Comparison of ENCODE assay signal across 8 cellular contexts in the genomic region with DNA sequence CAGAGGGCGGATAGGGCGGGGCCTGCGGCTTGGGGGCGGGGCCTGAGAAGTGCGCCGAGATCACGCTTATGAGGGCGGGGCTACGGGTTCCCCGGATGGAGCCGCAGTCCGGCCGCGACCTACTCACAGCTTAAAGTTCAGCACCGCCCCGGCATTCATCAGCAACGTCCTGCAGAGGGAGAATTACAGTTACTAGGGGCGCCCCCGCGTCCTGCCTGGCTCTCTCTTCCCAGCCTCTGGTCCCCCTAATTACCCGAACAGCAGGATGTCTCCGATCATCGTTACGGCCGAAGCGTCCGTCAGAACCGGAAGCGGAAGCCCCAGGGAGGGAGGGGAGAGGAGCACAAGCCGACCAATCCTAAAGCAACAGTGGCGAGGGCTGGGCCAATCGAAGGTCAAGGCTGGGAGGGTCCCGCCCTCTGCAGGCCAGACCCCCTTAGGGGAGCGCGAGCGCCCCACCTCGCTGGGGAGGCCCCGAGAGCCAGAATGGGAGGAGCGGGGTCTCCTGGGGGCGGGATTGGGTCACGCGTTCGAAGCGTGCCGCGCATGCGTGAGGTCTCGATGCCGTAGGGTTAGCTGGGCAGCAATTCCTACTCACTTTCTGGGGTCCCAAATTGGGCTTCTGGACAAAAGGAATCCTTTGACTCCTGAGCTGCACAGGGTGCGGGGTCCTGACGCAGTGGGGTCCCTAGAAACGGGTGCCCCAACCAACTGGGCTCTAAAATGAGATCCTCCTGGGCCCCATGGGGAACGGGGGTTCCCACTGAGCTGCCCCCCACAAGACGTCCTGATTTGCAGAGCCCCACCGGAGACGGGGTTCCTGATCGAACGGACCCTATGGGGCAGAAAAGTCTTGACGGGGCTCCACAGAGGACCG.
DNase-seq lines count a peak whose midpoint lies in the region; ATAC-seq, FAIRE-seq and TF ChIP-seq lines count a peak whose summit lies in the region.

Gene SMIM7, minus strand, starts transcription at position 313 of the 877 bp plus-strand sequence. Its CDS starts 34 bp downstream, at position 279.

- H3F3A ChIP-seq in MM.1S (ENCODE audit: insufficient read depth, low read length), result peaks cover 18% of the 10 kb centered on the region

- H4K20me1 ChIP-seq in MM.1S (ENCODE audit: insufficient read depth, low read length), result peaks cover 14% of the 10 kb centered on the region; the same call in 1 of the 2 replicates

- H3K9me2 ChIP-seq in MM.1S (replicated peaks; ENCODE audit: insufficient read depth, low read length), result no peaks in the 10 kb centered on the region

- peaks cover 28% of the 10 kb centered on the region for H3K36me3 Mint-ChIP-seq in nephron progenitor cell (ENCODE audit: low read depth)

- peak; percentile 97 for FAIRE-seq in G401.6 (lab: Jason Lieb, UNC)

- ATAC-seq in stimulated activated naive CD8-positive, alpha-beta T cell treated with anti-CD3 and anti-CD28 coated beads, Interleukin-15, amount 100 ng/mL, for 72 hours, result peak; percentile 99

- H3K9me3 ChIP-seq in HAP-1, result no peaks in the 10 kb centered on the region
- no peaks in the 10 kb centered on the region for H3K9me3 ChIP-seq in MM.1S (replicated peaks; ENCODE audit: insufficient read depth, low read length)

- no peaks in the 10 kb centered on the region for H3K9me3 Mint-ChIP-seq in nephron progenitor cell
- H3K9me3 Mint-ChIP-seq in stimulated activated naive CD8-positive, alpha-beta T cell treated with anti-CD3 and anti-CD28 coated beads, Interleukin-15, amount 100 ng/mL, for 72 hours, result no peaks in the 10 kb centered on the region

- H3K27me3 Mint-ChIP-seq in nephron progenitor cell (ENCODE audit: low read depth, poor library complexity), result peaks cover 39% of the 10 kb centered on the region
- H3K27me3 Mint-ChIP-seq in stimulated activated naive CD8-positive, alpha-beta T cell treated with anti-CD3 and anti-CD28 coated beads, Interleukin-15, amount 100 ng/mL, for 72 hours, result peaks cover 11% of the 10 kb centered on the region

- peaks cover 37% of the 10 kb centered on the region for H3K4me1 Mint-ChIP-seq in nephron progenitor cell
- H3K4me1 Mint-ChIP-seq in stimulated activated naive CD8-positive, alpha-beta T cell treated with anti-CD3 and anti-CD28 coated beads, Interleukin-15, amount 100 ng/mL, for 72 hours, result peaks cover 44% of the 10 kb centered on the region

- peak within 1 kb of the TSS; percentile 77 for H3K9ac ChIP-seq in MM.1S (ENCODE audit: low read length)

- H3K4me1 ChIP-seq in HAP-1 (peaks cover 9% of the 10 kb centered on the region), MM.1S (ENCODE audit: low read length) (peaks cover 20% of the 10 kb centered on the region)

- TF ChIP-seq CTCF in MM.1S (IDR thresholded peaks at IDR 0.05; ENCODE audit: low read length) (peak; percentile 22; the same call in 1 of the 2 replicates), nephron progenitor cell (IDR thresholded peaks at IDR 0.05) (no peak)

- H2AFZ ChIP-seq in MM.1S (ENCODE audit: low read length), result peak within 1 kb of the TSS; percentile 55

- H3K36me3 ChIP-seq in HAP-1 (replicated peaks), result peaks cover 33% of the 10 kb centered on the region
- H3K36me3 ChIP-seq in MM.1S (replicated peaks; ENCODE audit: insufficient read depth, low read length), result no peaks in the 10 kb centered on the region; the same call in 1 of the 2 replicates

- H3K27ac Mint-ChIP-seq in nephron progenitor cell, result peak within 1 kb of the TSS; percentile 99
- peak within 1 kb of the TSS; percentile 95 to 96 for H3K27ac Mint-ChIP-seq in stimulated activated naive CD8-positive, alpha-beta T cell treated with anti-CD3 and anti-CD28 coated beads, Interleukin-15, amount 100 ng/mL, for 72 hours

- H3K4me3 Mint-ChIP-seq in nephron progenitor cell, result peak within 1 kb of the TSS; percentile 99
- H3K4me3 Mint-ChIP-seq in stimulated activated naive CD8-positive, alpha-beta T cell treated with anti-CD3 and anti-CD28 coated beads, Interleukin-15, amount 100 ng/mL, for 72 hours, result peak within 1 kb of the TSS; percentile 95 to 96

- peak within 1 kb of the TSS; percentile 89 for H3K4me2 ChIP-seq in MM.1S (ENCODE audit: low read depth, low read length)

- DNase-seq in HAP-1 (ENCODE audit: low spot score in 2 of 2) (peak; percentile 98 to 99), MM.1S (peak; percentile 99), SIG-M5 (lab: John Stamatoyannopoulos, UW) (peak; percentile 88), activated gamma-delta T cell (lab: John Stamatoyannopoulos, UW) (peak; percentile 95), fibroblast of the conjunctiva (ENCODE audit: low read depth) (peak; percentile 98), nephron progenitor cell (peak; percentile 97)
- peak; percentile 99 for DNase-seq in stimulated activated naive CD8-positive, alpha-beta T cell treated with anti-CD3 and anti-CD28 coated beads, Interleukin-15, amount 100 ng/mL, for 72 hours

- peak within 1 kb of the TSS; percentile 70 for H3K27ac ChIP-seq in MM.1S (ENCODE audit: low read length)

- H3K4me3 ChIP-seq in HAP-1 (peak within 1 kb of the TSS; percentile 81), MM.1S (ENCODE audit: low read length) (peak within 1 kb of the TSS; percentile 97)

- H3K27me3 ChIP-seq in HAP-1 (ENCODE audit: low read depth) (no peaks in the 10 kb centered on the region), MM.1S (replicated peaks; ENCODE audit: insufficient read depth, low read length) (no peaks in the 10 kb centered on the region)

- in situ Hi-C loops in HAP-1 (cut with MboI; ENCODE audit: low sequenced_read_pairs), result no loop called here

- peaks cover 75% of the 10 kb centered on the region for H3K79me2 ChIP-seq in MM.1S (ENCODE audit: low read length)

Comparison
In these comparisons a context has a peak if more than half of its experiments do, and no peak if none do; other contexts are left out.
1. Peak in every context shown above with its lines: DNase-seq, ATAC-seq, H3K4me3 ChIP-seq and H3K27ac ChIP-seq.